Comparison of ENCODE assay signal across 1 cellular context in genomic region chr14:35402323-35403084, GRCh38.
TF ChIP-seq lines count a peak whose summit lies in the region.

No MANE protein-coding gene starts in this region.

TF ChIP-seq in SK-N-SH, 30 proteins besides CTCF, POLR2A, EP300 and RAD21 (continued from another document):
- TF ChIP-seq REST (IDR thresholded peaks at IDR 0.05; ENCODE audit: low read depth, low read length) (no peak), RXRA (IDR thresholded peaks at IDR 0.05; ENCODE audit: borderline replicate concordance, low read depth) (no peak)
TF ChIP-seq in SK-N-SH: peak in this region for 0.
